8 cellular contexts compared by ENCODE assay signal in genomic region chr6:30884521-30885480, GRCh38. TPM values are rescaled to one million over a fixed set of nuclear protein-coding genes. Genes with fewer than 3 reads are reported as not detected.
A peak's percentile ranks its signal among the peaks of the same experiment; 100 is the strongest.
DNase-seq lines count a peak whose midpoint lies in the region; ATAC-seq and TF ChIP-seq lines count a peak whose summit lies in the region.

No MANE protein-coding gene starts in this region.

- no TSS peak for BruUV-seq in A673 (replicated peaks; lab: Mats Ljungman, UMichigan)

- TF ChIP-seq CTCF in A673 (conservative IDR thresholded peaks at IDR 0.05; ENCODE audit: low read depth, low read length) (no peak), astrocyte of the spinal cord (IDR thresholded peaks at IDR 0.05; ENCODE audit: low read depth, low read length) (peak; percentile 0), retinal pigment epithelial cell (conservative IDR thresholded peaks at IDR 0.05; ENCODE audit: low read depth, low read length) (no peak)

- H3K4me3 ChIP-seq in A673 (ENCODE audit: low read depth, low read length, poor library complexity, severe bottlenecking), result peak overlapping the region; percentile 72
- peak overlapping the region; percentile 68 for H3K4me3 ChIP-seq in astrocyte of the spinal cord (ENCODE audit: low read depth, low read length)
- H3K4me3 ChIP-seq in iPS-15b (ENCODE audit: low read depth, low read length), result peak overlapping the region; percentile 88
- peak overlapping the region; percentile 75 for H3K4me3 ChIP-seq in retinal pigment epithelial cell (ENCODE audit: low read length)

- H3K9ac ChIP-seq in iPS-15b (ENCODE audit: low read depth, low read length), result peak overlapping the region; percentile 24

- POLR2A ChIA-PET in A673 (lab: Charles Lee; ENCODE audit: low non-redundant PET), result interaction anchor here (0.6 kb wide), 1 partner anchor 269 kb away, joined by 3 read pairs; no protein-coding TSS in a partner anchor

- peak overlapping the region; percentile 81 for H3K27ac ChIP-seq in A673 (ENCODE audit: low read depth, low read length, poor library complexity, severe bottlenecking)

- H3K27me3 ChIP-seq in A673 (replicated peaks; ENCODE audit: insufficient read depth, low read depth, low read length, poor library complexity), result no peaks in the 10 kb centered on the region
- no peaks in the 10 kb centered on the region for H3K27me3 ChIP-seq in iPS-15b (ENCODE audit: control insufficient read depth, insufficient read depth, low read length)

- peaks cover 48% of the 10 kb centered on the region for H3K4me1 ChIP-seq in A673 (ENCODE audit: insufficient read depth, low read length, poor library complexity, severe bottlenecking)
- H3K4me1 ChIP-seq in iPS-15b (ENCODE audit: control insufficient read depth, insufficient read depth, low read length), result peaks cover 36% of the 10 kb centered on the region

- in situ Hi-C loops in astrocyte of the spinal cord (cut with HindIII; ENCODE audit: low sequenced_read_pairs), result no loop called here

- CTCF ChIA-PET in A673 (lab: Charles Lee), result interaction anchor here (0.6 to 1.9 kb wide), 3 partner anchors 29 to 202 kb away, joined by 3 to 6 read pairs (median 3); partner anchors contain the start of gene VARS2

- intact Hi-C loops in A673 (cut with micrococcal nuclease; ENCODE audit: unreplicated experiment), result loop anchor here (10.0 kb wide), 1 partner anchor 330 kb away; the partner anchor contains the start of genes GNL1 and PRR3

- DNase-seq in A673 (ENCODE audit: low spot score) (peak; percentile 49), RKO (ENCODE audit: low spot score) (peak; percentile 68), astrocyte of the spinal cord (ENCODE audit: low read depth, low spot score) (peak; percentile 34), retinal pigment epithelial cell (ENCODE audit: low read depth) (no peak), SIG-M5 treated with dmso at 0.1 percent for 504 hours (lab: John Stamatoyannopoulos, UW; ENCODE audit: unreplicated experiment) (no peak)

- ATAC-seq in GM18868 (IDR thresholded peaks at IDR 0.05; ENCODE audit: unreplicated experiment) (peak; percentile 35), HG03378 (IDR thresholded peaks at IDR 0.05; ENCODE audit: unreplicated experiment) (no peak)

- H3K9me3 ChIP-seq in A673 (ENCODE audit: low read depth, low read length, poor library complexity, severe bottlenecking) (no peaks in the 10 kb centered on the region), iPS-15b (ENCODE audit: control insufficient read depth, insufficient read depth, low read length) (no peaks in the 10 kb centered on the region)

- H3K36me3 ChIP-seq in A673 (ENCODE audit: insufficient read depth, low read length, poor library complexity, severe bottlenecking), result no peaks in the 10 kb centered on the region
- peaks cover 13% of the 10 kb centered on the region for H3K36me3 ChIP-seq in iPS-15b (ENCODE audit: control insufficient read depth, insufficient read depth, low read length)

RNA-seq across cellular contexts. Expression of gene DDR1, which starts 0.5 kb away (rescaled TPM):
- 48.0 and 57.9 TPM in 2 replicates for total RNA-seq in A673 (2021)

RNA-seq across cellular contexts. Expression of gene GTF2H4, which starts 23.2 kb away (rescaled TPM):
- 42.6 and 45.9 TPM in 2 replicates for total RNA-seq in A673 (2021)

RNA-seq across cellular contexts. Expression of gene VARS2, which starts 29.2 kb away (rescaled TPM):
- 48.4 and 53.4 TPM in 2 replicates for total RNA-seq in A673 (2021)

RNA-seq across cellular contexts. Expression of gene SFTA2, which starts 47.2 kb away (rescaled TPM):
- total RNA-seq in A673 (2021), result not detected in 2 replicates

RNA-seq across cellular contexts. Expression of gene MUCL3, which starts 56.0 kb away (rescaled TPM):
- not detected in 2 replicates for total RNA-seq in A673 (2021)

Comparison
In these comparisons a context has a peak if more than half of its experiments do, and no peak if none do; other contexts are left out.
1. DNase-seq: peak in A673 (single experiment), RKO (single experiment) and astrocyte of the spinal cord (single experiment); none in retinal pigment epithelial cell (single experiment) and SIG-M5 treated with dmso at 0.1 percent for 504 hours (single experiment).
2. Peak in every context shown above with its lines, with median percentiles within 50 percentile points of each other: H3K4me3 ChIP-seq.